22 cellular contexts compared by ENCODE assay signal in the genomic region with DNA sequence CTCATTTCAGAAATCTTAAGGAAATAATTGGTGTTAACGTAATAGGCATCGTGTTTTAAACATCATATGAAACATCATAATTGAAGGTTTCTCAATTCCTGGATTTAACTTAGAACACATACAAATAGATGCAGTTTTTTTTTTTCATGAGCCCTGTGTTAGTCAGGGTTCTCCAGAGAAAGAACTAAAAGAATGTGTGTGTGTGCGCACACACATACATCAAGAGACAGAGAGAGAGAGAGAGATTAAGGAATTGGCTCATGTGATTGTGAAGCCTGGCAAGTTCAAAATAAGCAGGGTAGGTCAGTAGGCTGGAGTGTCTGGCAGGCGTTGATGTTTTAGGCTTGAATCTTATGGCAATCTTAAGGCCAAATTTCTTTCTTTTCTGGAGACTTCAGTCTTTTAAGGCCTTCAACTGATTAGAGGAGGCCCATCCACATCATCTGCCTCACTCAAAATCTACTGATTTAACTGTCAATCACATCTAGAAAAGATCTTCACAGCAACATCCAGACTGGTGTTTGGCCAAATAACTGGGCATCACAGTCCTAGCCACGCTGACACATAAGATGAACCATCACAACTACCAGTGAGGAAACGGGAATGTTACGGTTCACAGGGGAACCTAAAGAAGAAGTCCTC. TPM values are rescaled to one million over a fixed set of nuclear protein-coding genes. Genes with fewer than 3 reads are reported as not detected.
DNase-seq lines count a peak whose midpoint lies in the region; ATAC-seq and TF ChIP-seq lines count a peak whose summit lies in the region.
"Had no signal": no experiment of that assay in that cellular context is flagged by ENCODE, and none has a peak within 500 bp of the region (broad histone marks: within the 10 kb centered on the region; RNA-seq: fewer than 3 reads in every experiment).

No MANE protein-coding gene starts in this region.

- no peaks in the 10 kb centered on the region for H3K9me3 Mint-ChIP-seq in activated naive CD8-positive, alpha-beta T cell (ENCODE audit: low read depth)
- H3K9me3 Mint-ChIP-seq in activated naive CD8-positive, alpha-beta T cell treated with anti-CD3 and anti-CD28 coated beads, Interleukin-2, amount 50 U/mL, for 24 hours, result peaks cover 6% of the 10 kb centered on the region
- H3K9me3 Mint-ChIP-seq in brain, result peaks cover 15 to 35% (median 17%) of the 10 kb centered on the region in 5 experiments
- H3K9me3 Mint-ChIP-seq in activated T-helper 2 cell treated with anti-CD3 and anti-CD28 coated beads, Interferon-gamma antibody, Interleukin-2, Interleukin-4, amounts not matched to agents 10 μg/mL and 5 μg/mL and 100 μg/mL, durations not matched to agents 14 hours and 24 hours and 36 hours, result peaks cover 11% of the 10 kb centered on the region

- no peak for ATAC-seq in activated naive CD8-positive, alpha-beta T cell treated with anti-CD3 and anti-CD28 coated beads, Interleukin-2, amount 50 U/mL, for 24 hours
- ATAC-seq: GM23338, psoas muscle had no signal

- no peak for TF ChIP-seq CTCF in brain (conservative IDR thresholded peaks at IDR 0.05)

- H3K4me1 Mint-ChIP-seq in activated naive CD8-positive, alpha-beta T cell (ENCODE audit: low read depth), result peaks cover 42% of the 10 kb centered on the region
- peaks cover 48% of the 10 kb centered on the region for H3K4me1 Mint-ChIP-seq in activated naive CD8-positive, alpha-beta T cell treated with anti-CD3 and anti-CD28 coated beads, Interleukin-2, amount 50 U/mL, for 24 hours
- H3K4me1 Mint-ChIP-seq in brain, result peaks cover 44% of the 10 kb centered on the region
- H3K4me1 Mint-ChIP-seq in activated T-helper 2 cell treated with anti-CD3 and anti-CD28 coated beads, Interferon-gamma antibody, Interleukin-2, Interleukin-4, amounts not matched to agents 10 μg/mL and 5 μg/mL and 100 μg/mL, durations not matched to agents 14 hours and 24 hours and 36 hours (ENCODE audit: low read depth), result peaks cover 43% of the 10 kb centered on the region
- H3K4me1 Mint-ChIP-seq: neural progenitor cell had no signal

- H3K4me3 Mint-ChIP-seq in activated naive CD8-positive, alpha-beta T cell, result no peak overlapping the region
- no peak overlapping the region for H3K4me3 Mint-ChIP-seq in activated naive CD8-positive, alpha-beta T cell treated with anti-CD3 and anti-CD28 coated beads, Interleukin-2, amount 50 U/mL, for 24 hours
- H3K4me3 Mint-ChIP-seq in brain, result no peak overlapping the region
- no peak overlapping the region for H3K4me3 Mint-ChIP-seq in activated T-helper 2 cell treated with anti-CD3 and anti-CD28 coated beads, Interferon-gamma antibody, Interleukin-2, Interleukin-4, amounts not matched to agents 10 μg/mL and 5 μg/mL and 100 μg/mL, durations not matched to agents 14 hours and 24 hours and 36 hours (ENCODE audit: low read depth)
- H3K4me3 Mint-ChIP-seq: activated naive CD4-positive, alpha-beta T cell treated with anti-CD3 and anti-CD28 coated beads, Interleukin-2, amount 50 U/mL, for 24 hours; activated T-cell treated with anti-CD3 and anti-CD28 coated beads, Interleukin-2, amount 50 U/mL, for 24 hours; GM23338; neural progenitor cell had no signal

- H3K27ac Mint-ChIP-seq in activated naive CD8-positive, alpha-beta T cell, result peak overlapping the region; percentile 42
- H3K27ac Mint-ChIP-seq in activated naive CD8-positive, alpha-beta T cell treated with anti-CD3 and anti-CD28 coated beads, Interleukin-2, amount 50 U/mL, for 24 hours, result no peak overlapping the region
- H3K27ac Mint-ChIP-seq in brain, result peak overlapping the region in 3 of 5 experiments; percentile 13 to 82 (median 53)
- H3K27ac Mint-ChIP-seq in activated T-helper 2 cell treated with anti-CD3 and anti-CD28 coated beads, Interferon-gamma antibody, Interleukin-2, Interleukin-4, amounts not matched to agents 10 μg/mL and 5 μg/mL and 100 μg/mL, durations not matched to agents 14 hours and 24 hours and 36 hours, result no peak overlapping the region
- H3K27ac Mint-ChIP-seq: activated naive CD4-positive, alpha-beta T cell treated with anti-CD3 and anti-CD28 coated beads, Interleukin-2, amount 50 U/mL, for 24 hours; GM23338; neural progenitor cell had no signal

- no peak for DNase-seq in activated naive CD8-positive, alpha-beta T cell treated with anti-CD3 and anti-CD28 coated beads, Interleukin-2, amount 50 U/mL, for 24 hours
- DNase-seq in kidney tubule cell (ENCODE audit: low spot score) (peak; percentile 53), NCI-H2227 treated with DMSO at 0.1 percent for 48 hours (lab: John Stamatoyannopoulos, UW) (no peak), NCI-H128 (lab: John Stamatoyannopoulos, UW; ENCODE audit: unreplicated experiment) (no peak), foreskin melanocyte (no peak)
- no peak for DNase-seq in activated T-helper 2 cell treated with anti-CD3 and anti-CD28 coated beads, Interferon-gamma antibody, Interleukin-2, Interleukin-4, amounts not matched to agents 10 μg/mL and 5 μg/mL and 100 μg/mL, durations not matched to agents 14 hours and 24 hours and 36 hours (ENCODE audit: low spot score)
- DNase-seq: activated CD4-positive, CD25-positive, alpha-beta regulatory T cell; activated T-cell treated with anti-CD3 and anti-CD28 coated beads, Interleukin-2, amount 50 U/mL, for 24 hours; GDM1; glutamatergic neuron; left ventricle myocardium inferior; NCI-H2171; NCI-H526; psoas muscle; stimulated activated CD4-positive, alpha-beta T cell treated with anti-CD3 and anti-CD28 coated beads, Interleukin-12 subunit alpha, Interleukin-12 subunit beta, amount 100 ng/mL, for 4 hours; T-helper 9 cell; upper lobe of left lung had no signal

- intact Hi-C loops in activated T-helper 2 cell treated with anti-CD3 and anti-CD28 coated beads, Interferon-gamma antibody, Interleukin-2, Interleukin-4, amounts not matched to agents 10 μg/mL and 5 μg/mL and 100 μg/mL, durations not matched to agents 14 hours and 24 hours and 36 hours (cut with micrococcal nuclease), result loop anchor here (5.0 kb wide), 1 partner anchor 37 kb away; no protein-coding TSS in a partner anchor

- H3K27me3 Mint-ChIP-seq in activated naive CD8-positive, alpha-beta T cell, result no peaks in the 10 kb centered on the region
- H3K27me3 Mint-ChIP-seq in activated naive CD8-positive, alpha-beta T cell treated with anti-CD3 and anti-CD28 coated beads, Interleukin-2, amount 50 U/mL, for 24 hours, result no peaks in the 10 kb centered on the region
- no peaks in the 10 kb centered on the region for H3K27me3 Mint-ChIP-seq in brain
- H3K27me3 Mint-ChIP-seq in activated T-helper 2 cell treated with anti-CD3 and anti-CD28 coated beads, Interferon-gamma antibody, Interleukin-2, Interleukin-4, amounts not matched to agents 10 μg/mL and 5 μg/mL and 100 μg/mL, durations not matched to agents 14 hours and 24 hours and 36 hours (ENCODE audit: low read depth), result no peaks in the 10 kb centered on the region
- H3K27me3 Mint-ChIP-seq: activated naive CD4-positive, alpha-beta T cell treated with anti-CD3 and anti-CD28 coated beads, Interleukin-2, amount 50 U/mL, for 24 hours; activated T-cell treated with anti-CD3 and anti-CD28 coated beads, Interleukin-2, amount 50 U/mL, for 24 hours had no signal

- peaks cover 13% of the 10 kb centered on the region for H3K36me3 Mint-ChIP-seq in activated naive CD8-positive, alpha-beta T cell
- H3K36me3 Mint-ChIP-seq in activated naive CD8-positive, alpha-beta T cell treated with anti-CD3 and anti-CD28 coated beads, Interleukin-2, amount 50 U/mL, for 24 hours (ENCODE audit: low read depth), result peaks cover 15% of the 10 kb centered on the region
- H3K36me3 Mint-ChIP-seq in brain, result peaks cover 50% of the 10 kb centered on the region
- H3K36me3 Mint-ChIP-seq in activated T-helper 2 cell treated with anti-CD3 and anti-CD28 coated beads, Interferon-gamma antibody, Interleukin-2, Interleukin-4, amounts not matched to agents 10 μg/mL and 5 μg/mL and 100 μg/mL, durations not matched to agents 14 hours and 24 hours and 36 hours (ENCODE audit: low read depth), result peaks cover 16% of the 10 kb centered on the region
- H3K36me3 Mint-ChIP-seq: activated naive CD4-positive, alpha-beta T cell treated with anti-CD3 and anti-CD28 coated beads, Interleukin-2, amount 50 U/mL, for 24 hours had no signal

RNA-seq across cellular contexts. Expression of a gene that starts 25.2 kb away (rescaled TPM):
- 7.7 TPM for polyA plus RNA-seq in brain (ENCODE audit: insufficient read depth, low read depth, low replicate concordance)
- total RNA-seq in activated T-helper 2 cell treated with anti-CD3 and anti-CD28 coated beads, Interferon-gamma antibody, Interleukin-2, Interleukin-4, amounts not matched to agents 10 μg/mL and 5 μg/mL and 100 μg/mL, durations not matched to agents 14 hours and 24 hours and 36 hours, result 41.5 and 44.9 TPM in 2 replicates

Comparison
In these comparisons a context has a peak if more than half of its experiments do, and no peak if none do; other contexts are left out.
1. H3K27ac Mint-ChIP-seq: peak in activated naive CD8-positive, alpha-beta T cell (single experiment) and brain (3 of 5); none in activated naive CD8-positive, alpha-beta T cell treated with anti-CD3 and anti-CD28 coated beads, Interleukin-2, amount 50 U/mL, for 24 hours (single experiment) and activated T-helper 2 cell treated with anti-CD3 and anti-CD28 coated beads, Interferon-gamma antibody, Interleukin-2, Interleukin-4, amounts not matched to agents 10 μg/mL and 5 μg/mL and 100 μg/mL, durations not matched to agents 14 hours and 24 hours and 36 hours (single experiment).